Comparison of ENCODE assay signal across 22 cellular contexts in genomic region chr3:122405015-122405414, GRCh38.
"Had no signal": no experiment of that assay in that cellular context is flagged by ENCODE, and none has a peak within 500 bp of the region (broad histone marks: within the 10 kb centered on the region; RNA-seq: fewer than 3 reads in every experiment).

No MANE protein-coding gene starts in this region.

- H3K4me1 ChIP-seq: parathyroid adenoma, sigmoid colon, stomach, thyroid gland, vagina had no signal

- H3K4me3 ChIP-seq: sigmoid colon, stomach, thyroid gland, vagina had no signal

- H3K27me3 Mint-ChIP-seq: effector memory CD8-positive, alpha-beta T cell; natural killer cell treated with Interleukin-12 subunit alpha and Interleukin-12 subunit beta and Interleukin-15 and Interleukin-18, amount 100 ng/mL, for 72 hours; progenitor cell of endocrine pancreas had no signal

- DNase-seq: cerebellar nuclear complex; cortex of kidney; effector memory CD8-positive, alpha-beta T cell; head of caudate nucleus; mesenchymal stem cell; right cardiac atrium; sigmoid colon; small intestine; stimulated activated CD4-positive, alpha-beta T cell treated with anti-CD3 and anti-CD28 coated beads, Interleukin-12 subunit alpha, Interleukin-12 subunit beta, amount 100 ng/mL, for 4 hours; stimulated activated CD4-positive, alpha-beta T cell treated with anti-CD3 and anti-CD28 coated beads, Interleukin-1b, Interleukin-23, amount 100 ng/mL, for 48 hours; stimulated activated CD4-positive, alpha-beta T cell treated with anti-CD3 and anti-CD28 coated beads, Interleukin-4, amount 100 ng/mL, for 1 hour; stimulated activated CD8-positive, alpha-beta memory T cell treated with anti-CD3 and anti-CD28 coated beads, Interleukin-4, amount 100 ng/mL, for 48 hours; stimulated activated naive CD4-positive, alpha-beta T cell treated with Interleukin-2 at 50 U/mL for 16 hours; stomach; thyroid gland had no signal

- ATAC-seq: effector memory CD8-positive, alpha-beta T cell; natural killer cell treated with Interleukin-12 subunit alpha and Interleukin-12 subunit beta and Interleukin-15 and Interleukin-18, amount 100 ng/mL, for 72 hours; right cardiac atrium had no signal

- H3K27me3 ChIP-seq: neutrophil, sigmoid colon, stomach, thyroid gland, vagina had no signal

- H3K9me3 ChIP-seq: neutrophil, sigmoid colon, stomach, thyroid gland, vagina had no signal

- H3K27ac Mint-ChIP-seq: mesothelial cell of epicardium; natural killer cell treated with Interleukin-12 subunit alpha and Interleukin-12 subunit beta and Interleukin-15 and Interleukin-18, amount 100 ng/mL, for 72 hours; progenitor cell of endocrine pancreas had no signal

- H3K9ac ChIP-seq: parathyroid adenoma had no signal

- H3K4me1 Mint-ChIP-seq: mesothelial cell of epicardium, neural crest cell had no signal

- H3K4me3 Mint-ChIP-seq: effector memory CD8-positive, alpha-beta T cell; mesothelial cell of epicardium; natural killer cell treated with Interleukin-12 subunit alpha and Interleukin-12 subunit beta and Interleukin-15 and Interleukin-18, amount 100 ng/mL, for 72 hours; neural crest cell had no signal

- H3K27ac ChIP-seq: neutrophil, parathyroid adenoma, sigmoid colon, stomach, thyroid gland, vagina had no signal

- H3K9me3 Mint-ChIP-seq: effector memory CD8-positive, alpha-beta T cell; mesothelial cell of epicardium; natural killer cell treated with Interleukin-12 subunit alpha and Interleukin-12 subunit beta and Interleukin-15 and Interleukin-18, amount 100 ng/mL, for 72 hours; neural crest cell had no signal

- H2AFZ ChIP-seq: parathyroid adenoma had no signal
